ENCODE assay signal across 11 cellular contexts in the genomic region with DNA sequence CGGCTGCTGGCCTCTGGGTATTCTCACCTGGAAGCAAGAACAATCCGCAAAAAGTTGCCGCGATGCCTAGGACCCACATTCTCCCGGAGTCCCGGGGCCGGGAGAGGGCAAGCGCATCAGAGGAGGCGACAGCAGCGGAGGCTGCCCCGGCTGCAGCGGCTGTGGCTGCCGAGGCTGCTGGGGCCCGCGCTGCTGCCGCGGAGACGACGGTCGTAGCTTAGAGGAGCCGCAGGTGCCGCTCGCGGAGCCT. TPM values are rescaled to one million over a fixed set of nuclear protein-coding genes. Genes with fewer than 3 reads are reported as not detected.
DNase-seq lines count a peak whose midpoint lies in the region; FAIRE-seq and TF ChIP-seq lines count a peak whose summit lies in the region.
"Had no signal": no experiment of that assay in that cellular context is flagged by ENCODE, and none has a peak within 500 bp of the region (broad histone marks: within the 10 kb centered on the region; RNA-seq: fewer than 3 reads in every experiment).

No MANE protein-coding gene starts in this region.

- no peak overlapping the region for H3K27ac Mint-ChIP-seq in MCF 10A (ENCODE audit: low read depth, unreplicated experiment)
- H3K27ac Mint-ChIP-seq: activated naive CD8-positive, alpha-beta T cell treated with anti-CD3 and anti-CD28 coated beads, Interleukin-2, amount 10 ng/mL, durations not matched to agents 7 days and 5 days had no signal

- peaks cover 7% of the 10 kb centered on the region for H3K4me1 Mint-ChIP-seq in MCF 10A (ENCODE audit: insufficient read depth, unreplicated experiment)
- H3K4me1 Mint-ChIP-seq: activated naive CD8-positive, alpha-beta T cell treated with anti-CD3 and anti-CD28 coated beads, Interleukin-2, amount 10 ng/mL, durations not matched to agents 7 days and 5 days had no signal

- no peak for FAIRE-seq in kidney (lab: Jason Lieb, UNC)
- FAIRE-seq in GM12892 (lab: Jason Lieb, UNC): no peak
- FAIRE-seq: A204.1 had no signal

- peaks cover 0 to 13% of the 10 kb centered on the region in 2 donors for H3K4me1 ChIP-seq in kidney (ENCODE audit: control insufficient read depth in 1 of 2, insufficient read depth in 1 of 2, low read depth in 1 of 2, low read length in 2 of 2)
- peaks cover 25% of the 10 kb centered on the region for H3K4me1 ChIP-seq in testis

- 0% methylated on average over 3 to 5 of the region's 24 CpGs for WGBS in testis, 2 donors

- H3K36me3 ChIP-seq in kidney (ENCODE audit: control insufficient read depth in 1 of 2, insufficient read depth in 2 of 2, low read length in 2 of 2) (no peaks in the 10 kb centered on the region), testis (ENCODE audit: low read depth, missing control alignments) (no peaks in the 10 kb centered on the region)

- peaks cover 26% of the 10 kb centered on the region for H3K27me3 Mint-ChIP-seq in MCF 10A (ENCODE audit: insufficient read depth, unreplicated experiment)

- peak overlapping the region; percentile 37 to 61 for H3K4me3 ChIP-seq in kidney (ENCODE audit: low read length in 2 of 2)
- peak overlapping the region; percentile 21 for H3K4me3 ChIP-seq in testis

- no TSS peak for BruUV-seq in MCF 10A (replicated peaks; lab: Mats Ljungman, UMichigan)

- H3K27ac ChIP-seq in kidney (ENCODE audit: low read depth in 2 of 2, low read length in 2 of 2) (no peak overlapping the region), testis (no peak overlapping the region)

- no peak for TF ChIP-seq POLR2A in testis (IDR thresholded peaks at IDR 0.05)
- TF ChIP-seq POLR2A in GM12892 (IDR thresholded peaks at IDR 0.05; ENCODE audit: low read depth, low read length): no peak

- intact Hi-C loops in MCF 10A (cut with micrococcal nuclease): no loop called here
- intact Hi-C loops in kidney (cut with DNase I): no loop called here
- intact Hi-C loops in testis (cut with DNase I; ENCODE audit: low total_unique reads): no loop called here

- no peak overlapping the region for H3K9ac ChIP-seq in kidney (ENCODE audit: low read length in 2 of 2)

- no peak for TF ChIP-seq CTCF in MCF 10A (IDR thresholded peaks at IDR 0.05; ENCODE audit: unreplicated experiment)
- no peak for TF ChIP-seq CTCF in kidney (IDR thresholded peaks at IDR 0.05; ENCODE audit: borderline replicate concordance, extremely low read depth, insufficient read depth)
- no peak for TF ChIP-seq CTCF in testis (IDR thresholded peaks at IDR 0.05)

- peak overlapping the region; percentile 55 for H3K4me3 Mint-ChIP-seq in MCF 10A (ENCODE audit: unreplicated experiment)
- H3K4me3 Mint-ChIP-seq: activated naive CD8-positive, alpha-beta T cell treated with anti-CD3 and anti-CD28 coated beads, Interleukin-2, amount 10 ng/mL, durations not matched to agents 7 days and 5 days had no signal

- DNase-seq in DMS153 (lab: John Stamatoyannopoulos, UW) (peak; percentile 25), DMS153 treated with DMSO at 0.1 percent for 48 hours (lab: John Stamatoyannopoulos, UW; ENCODE audit: unreplicated experiment) (no peak), MCF 10A (ENCODE audit: unreplicated experiment) (peak; percentile 27), kidney (peak; percentile 68), testis (no peak), NOMO-1 treated with dmso at 0.1 percent for 144 hours (lab: John Stamatoyannopoulos, UW; ENCODE audit: unreplicated experiment) (no peak), GM12892 (ENCODE audit: insufficient read length) (no peak)
- DNase-seq in activated naive CD4-positive, alpha-beta T cell treated with anti-CD3 and anti-CD28 coated beads, Interleukin-2, amount 50 U/mL, for 16 hours: no peak
- DNase-seq: activated naive CD8-positive, alpha-beta T cell treated with anti-CD3 and anti-CD28 coated beads, Interleukin-2, amount 10 ng/mL, durations not matched to agents 7 days and 5 days; RPMI8226 had no signal

- H3K36me3 Mint-ChIP-seq in MCF 10A (ENCODE audit: insufficient read depth, unreplicated experiment): no peaks in the 10 kb centered on the region

- CTCF ChIA-PET in MCF 10A (lab: Yijun Ruan, JAX): interaction anchor here (0.8 to 1.2 kb wide), 3 partner anchors 10 to 19 kb away, joined by 3 to 4 read pairs (median 3); no protein-coding TSS in a partner anchor

- H3K9me3 ChIP-seq in kidney (ENCODE audit: control insufficient read depth in 1 of 2, low read length in 2 of 2) (no peaks in the 10 kb centered on the region), testis (no peaks in the 10 kb centered on the region)

- H3K27me3 ChIP-seq in testis: no peaks in the 10 kb centered on the region

- POLR2A ChIA-PET in MCF 10A (lab: Yijun Ruan, JAX): no interaction called here

- H3K9me3 Mint-ChIP-seq in MCF 10A (ENCODE audit: unreplicated experiment): no peaks in the 10 kb centered on the region
- H3K9me3 Mint-ChIP-seq: activated naive CD8-positive, alpha-beta T cell treated with anti-CD3 and anti-CD28 coated beads, Interleukin-2, amount 10 ng/mL, durations not matched to agents 7 days and 5 days had no signal

RNA-seq across cellular contexts. Expression of a gene that starts 0.2 kb away (rescaled TPM):
- not detected in 2 replicates for total RNA-seq in MCF 10A (2022)
- total RNA-seq in kidney: 11.1 TPM
- 4.7 TPM for polyA plus RNA-seq in kidney (ENCODE audit: insufficient read depth, low read depth, low replicate concordance)
- 1 to 10 TPM in 1 of 2 donors, under 1 TPM in 1; 0.50 to 1.3 TPM for total RNA-seq in testis
- 11.2 TPM for polyA plus RNA-seq in testis (ENCODE audit: insufficient read depth, low read depth, low replicate concordance)
- polyA plus RNA-seq in GM12892 (2012; ENCODE audit: missing spikeins): not detected
- total RNA-seq: activated naive CD8-positive, alpha-beta T cell treated with anti-CD3 and anti-CD28 coated beads, Interleukin-2, amount 10 ng/mL, durations not matched to agents 7 days and 5 days had no signal

Comparison
In these comparisons a context has a peak if more than half of its experiments do, and no peak if none do; other contexts are left out.
1. DNase-seq: peak in DMS153 (single experiment), MCF 10A (single experiment) and kidney (single experiment); none in DMS153 treated with DMSO at 0.1 percent for 48 hours (single experiment), testis (single experiment), NOMO-1 treated with dmso at 0.1 percent for 144 hours (single experiment), GM12892 (single experiment) and activated naive CD4-positive, alpha-beta T cell treated with anti-CD3 and anti-CD28 coated beads, Interleukin-2, amount 50 U/mL, for 16 hours (single experiment).